Comparison of ENCODE assay signal across 8 cellular contexts in the genomic region with DNA sequence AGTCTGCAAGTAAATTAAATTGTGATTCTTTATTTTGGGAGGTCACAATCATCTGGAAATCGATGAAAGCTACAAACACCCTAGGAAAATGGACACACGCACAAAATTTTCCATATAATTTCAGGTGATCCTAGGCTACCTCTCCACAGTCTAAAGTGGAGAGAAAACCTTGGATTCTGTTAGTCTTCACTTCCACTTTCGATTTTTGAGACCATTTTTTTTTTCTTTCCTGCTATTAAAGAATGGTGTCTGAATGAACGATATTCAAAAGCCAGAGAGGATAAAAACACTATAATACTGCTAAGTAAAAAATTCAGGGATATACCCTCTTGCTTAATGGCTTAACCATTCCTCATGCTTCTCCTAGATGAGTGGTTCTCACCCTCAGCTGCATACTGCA. TPM values are rescaled to one million over a fixed set of nuclear protein-coding genes. Genes with fewer than 3 reads are reported as not detected.
DNase-seq lines count a peak whose midpoint lies in the region; ATAC-seq and TF ChIP-seq lines count a peak whose summit lies in the region.

No MANE protein-coding gene starts in this region.

- peak overlapping the region; percentile 78 for H3K4me3 ChIP-seq in AG10803 (ENCODE audit: low read length)

- no peaks in the 10 kb centered on the region for H3K9me3 ChIP-seq in KOPT-K1 (ENCODE audit: insufficient read depth, low read length, poor library complexity, severe bottlenecking)

- peaks cover 20% of the 10 kb centered on the region for H3K36me3 Mint-ChIP-seq in central memory CD8-positive, alpha-beta T cell (ENCODE audit: insufficient read depth)
- H3K36me3 Mint-ChIP-seq in natural killer cell, result no peaks in the 10 kb centered on the region

- H3K4me3 Mint-ChIP-seq in central memory CD8-positive, alpha-beta T cell, result peak overlapping the region; percentile 99
- peak overlapping the region; percentile 99 for H3K4me3 Mint-ChIP-seq in natural killer cell

- peak overlapping the region; percentile 99 for H3K27ac ChIP-seq in KOPT-K1 (ENCODE audit: low read depth, low read length, poor library complexity, severe bottlenecking)

- no peak for ATAC-seq in central memory CD8-positive, alpha-beta T cell (replicated peaks; ENCODE audit: extremely low read depth, poor library complexity, severe bottlenecking)
- ATAC-seq in natural killer cell, result no peak

- no peaks in the 10 kb centered on the region for H3K36me3 ChIP-seq in KOPT-K1 (ENCODE audit: insufficient read depth, low read length)

- H3K27me3 Mint-ChIP-seq in central memory CD8-positive, alpha-beta T cell, result no peaks in the 10 kb centered on the region
- H3K27me3 Mint-ChIP-seq in natural killer cell (ENCODE audit: low read depth in 2 of 2), result no peaks in the 10 kb centered on the region

- TF ChIP-seq CTCF in AG10803 (conservative IDR thresholded peaks at IDR 0.05; ENCODE audit: low read length), result no peak
- no peak for TF ChIP-seq CTCF in natural killer cell (IDR thresholded peaks at IDR 0.05)

- H3K27ac Mint-ChIP-seq in central memory CD8-positive, alpha-beta T cell (ENCODE audit: low read depth), result peak overlapping the region; percentile 98
- H3K27ac Mint-ChIP-seq in natural killer cell, result peak overlapping the region; percentile 94 to 96

- H3K9me3 Mint-ChIP-seq in central memory CD8-positive, alpha-beta T cell, result no peaks in the 10 kb centered on the region
- H3K9me3 Mint-ChIP-seq in natural killer cell, result no peaks in the 10 kb centered on the region

- peaks cover 50% of the 10 kb centered on the region for H3K4me1 Mint-ChIP-seq in central memory CD8-positive, alpha-beta T cell
- peaks cover 56 to 62% of the 10 kb centered on the region in 2 donors for H3K4me1 Mint-ChIP-seq in natural killer cell

- DNase-seq in AG10803 (ENCODE audit: low read depth) (no peak), natural killer cell (no peak), cerebellar cortex (ENCODE audit: low spot score) (no peak), NCI-H774 (lab: John Stamatoyannopoulos, UW) (no peak), AML-193 (lab: John Stamatoyannopoulos, UW) (no peak), NK-92 (lab: John Stamatoyannopoulos, UW; ENCODE audit: unreplicated experiment) (no peak)
- DNase-seq in central memory CD8-positive, alpha-beta T cell (ENCODE audit: low spot score in 2 of 2), result no peak

- intact Hi-C loops in natural killer cell (cut with micrococcal nuclease), result loop anchor here (5.0 to 10.0 kb wide), 2 partner anchors 179 to 309 kb away; partner anchors contain the start of gene FGFBP2

RNA-seq across cellular contexts. Expression of gene FBXL5, which starts 1.7 kb away (rescaled TPM):
- total RNA-seq in natural killer cell, result 100 to 1,000 TPM in 1 of 3 donors, 10 to 100 TPM in 2; 80.2 to 111 (median 92.8) TPM

RNA-seq across cellular contexts. Expression of gene FAM200B, which starts 28.2 kb away (rescaled TPM):
- 10 to 100 TPM; 14.3 to 15.6 (median 14.5) TPM for total RNA-seq in natural killer cell

RNA-seq across cellular contexts. Expression of gene BST1, which starts 49.4 kb away (rescaled TPM):
- 1 to 10 TPM; 1.8 to 6.4 (median 2.2) TPM for total RNA-seq in natural killer cell
